21 cellular contexts compared by ENCODE assay signal in genomic region chr3:128702391-128702790, GRCh38.
"Had no signal": no experiment of that assay in that cellular context is flagged by ENCODE, and none has a peak within 500 bp of the region (broad histone marks: within the 10 kb centered on the region; RNA-seq: fewer than 3 reads in every experiment).

No MANE protein-coding gene starts in this region.

- H3K27me3 ChIP-seq: hepatocyte, pancreas, right atrium auricular region, tibial artery had no signal

- ATAC-seq: activated CD8-positive, alpha-beta memory T cell treated with anti-CD3 and anti-CD28 coated beads, Interleukin-2, amount 10 ng/mL, durations not matched to agents 7 days and 5 days; activated CD8-positive, alpha-beta T cell treated with anti-CD3 and anti-CD28 coated beads for 36 hours; activated naive CD8-positive, alpha-beta T cell treated with anti-CD3 and anti-CD28 coated beads, Interleukin-2, amount 50 U/mL, for 24 hours; esophagus mucosa; natural killer cell; pancreas; psoas muscle had no signal

- DNase-seq: activated CD4-positive, alpha-beta T cell treated with anti-CD3 and anti-CD28 coated beads, Interleukin-2, amount 10 ng/mL, durations not matched to agents 7 days and 5 days; activated CD8-positive, alpha-beta memory T cell treated with anti-CD3 and anti-CD28 coated beads, Interleukin-2, amount 10 ng/mL, durations not matched to agents 7 days and 5 days; activated CD8-positive, alpha-beta T cell treated with anti-CD3 and anti-CD28 coated beads for 36 hours; activated effector memory CD4-positive, alpha-beta T cell treated with anti-CD3 and anti-CD28 coated beads, Interleukin-2, amount 50 U/mL, for 16 hours; activated naive CD4-positive, alpha-beta T cell treated with anti-CD3 and anti-CD28 coated beads, Interleukin-2, amount 50 U/mL, for 16 hours; activated naive CD8-positive, alpha-beta T cell treated with anti-CD3 and anti-CD28 coated beads, Interleukin-2, amount 50 U/mL, for 24 hours; activated T-cell treated with anti-CD3 and anti-CD28 coated beads for 4 hours; effector CD4-positive, alpha-beta T cell; glutamatergic neuron; immature natural killer cell; kidney glomerular epithelial cell; left ventricle myocardium inferior; natural killer cell; pancreas; psoas muscle; stimulated activated CD4-positive, alpha-beta T cell treated with anti-CD3 and anti-CD28 coated beads, Interleukin-4, amount 100 ng/mL, for 4 hours; tibial artery had no signal

- H3K4me2 ChIP-seq: hepatocyte had no signal

- H3K4me1 ChIP-seq: pancreas, psoas muscle, right atrium auricular region had no signal

- H3K4me3 ChIP-seq: hepatocyte, left ventricle myocardium inferior, pancreas, psoas muscle, right atrium auricular region, tibial artery had no signal

- H3K79me2 ChIP-seq: hepatocyte had no signal

- H3K27ac ChIP-seq: hepatocyte, left ventricle myocardium inferior, pancreas, psoas muscle, right atrium auricular region, tibial artery had no signal

- H3K9me3 ChIP-seq: left ventricle myocardium inferior, pancreas, psoas muscle, right atrium auricular region, tibial artery had no signal

- FAIRE-seq: frontal cortex, pancreas had no signal

- H3K36me3 ChIP-seq: left ventricle myocardium inferior, pancreas, right atrium auricular region, tibial artery had no signal

- H2AFZ ChIP-seq: hepatocyte had no signal
